ENCODE assay signal across 15 cellular contexts in genomic region chr6:115947964-115948541, GRCh38.
"Had no signal": no experiment of that assay in that cellular context is flagged by ENCODE, and none has a peak within 500 bp of the region (broad histone marks: within the 10 kb centered on the region; RNA-seq: fewer than 3 reads in every experiment).

No MANE protein-coding gene starts in this region.

- H3K36me3 ChIP-seq: prostate gland, sigmoid colon, upper lobe of right lung had no signal

- H3K4me3 ChIP-seq: prostate gland, sigmoid colon, suprapubic skin, upper lobe of right lung had no signal

- H3K27me3 ChIP-seq: sigmoid colon, suprapubic skin, upper lobe of right lung had no signal

- H3K27ac ChIP-seq: prostate gland, sigmoid colon, suprapubic skin, upper lobe of right lung had no signal

- H3K4me1 ChIP-seq: prostate gland, sigmoid colon, suprapubic skin, upper lobe of right lung had no signal

- DNase-seq: activated CD4-positive, alpha-beta T cell treated with anti-CD3 and anti-CD28 coated beads, Interleukin-2, amount 10 ng/mL, durations not matched to agents 24 days and 14 days; activated CD8-positive, alpha-beta memory T cell treated with anti-CD3 and anti-CD28 coated beads for 24 hours; activated naive CD4-positive, alpha-beta T cell treated with anti-CD3 and anti-CD28 coated beads, Interleukin-2, amount 10 ng/mL, durations not matched to agents 7 days and 5 days; cortex of kidney; effector CD8-positive, alpha-beta T cell; nucleus accumbens; sigmoid colon; stimulated activated CD4-positive, alpha-beta T cell treated with anti-CD3 and anti-CD28 coated beads, Interleukin-2, amount 100 ng/mL, for 48 hours; stimulated activated naive CD4-positive, alpha-beta T cell treated with Interleukin-2 at 50 U/mL for 16 hours; upper lobe of right lung had no signal

- ATAC-seq: activated T-helper 17 cell treated with anti-CD3 and anti-CD28 coated beads, Interleukin-2, amount 50 U/mL, for 72 hours; natural killer cell treated with Interleukin-12 subunit alpha and Interleukin-12 subunit beta and Interleukin-15 and Interleukin-18, amount 100 ng/mL, for 72 hours; upper lobe of right lung; WTC11 had no signal

- H3K9me3 ChIP-seq: prostate gland, suprapubic skin had no signal
